1 cellular context compared by ENCODE assay signal in genomic region chr17:63523256-63523869, GRCh38.
TF ChIP-seq lines count a peak whose summit lies in the region.

Gene KCNH6, plus strand, starts transcription at chr17:63523358. Its CDS starts 56 bp downstream, at chr17:63523414.

TF ChIP-seq in SK-N-SH, 30 proteins besides CTCF, POLR2A, EP300 and RAD21 (continued from another document):
- no peak for TF ChIP-seq REST (IDR thresholded peaks at IDR 0.05; ENCODE audit: low read depth, low read length)
- TF ChIP-seq FOSL2 (IDR thresholded peaks at IDR 0.05; ENCODE audit: borderline replicate concordance, low read depth): no peak
- no peak for TF ChIP-seq TCF12 (IDR thresholded peaks at IDR 0.05)
